In the genomic region with DNA sequence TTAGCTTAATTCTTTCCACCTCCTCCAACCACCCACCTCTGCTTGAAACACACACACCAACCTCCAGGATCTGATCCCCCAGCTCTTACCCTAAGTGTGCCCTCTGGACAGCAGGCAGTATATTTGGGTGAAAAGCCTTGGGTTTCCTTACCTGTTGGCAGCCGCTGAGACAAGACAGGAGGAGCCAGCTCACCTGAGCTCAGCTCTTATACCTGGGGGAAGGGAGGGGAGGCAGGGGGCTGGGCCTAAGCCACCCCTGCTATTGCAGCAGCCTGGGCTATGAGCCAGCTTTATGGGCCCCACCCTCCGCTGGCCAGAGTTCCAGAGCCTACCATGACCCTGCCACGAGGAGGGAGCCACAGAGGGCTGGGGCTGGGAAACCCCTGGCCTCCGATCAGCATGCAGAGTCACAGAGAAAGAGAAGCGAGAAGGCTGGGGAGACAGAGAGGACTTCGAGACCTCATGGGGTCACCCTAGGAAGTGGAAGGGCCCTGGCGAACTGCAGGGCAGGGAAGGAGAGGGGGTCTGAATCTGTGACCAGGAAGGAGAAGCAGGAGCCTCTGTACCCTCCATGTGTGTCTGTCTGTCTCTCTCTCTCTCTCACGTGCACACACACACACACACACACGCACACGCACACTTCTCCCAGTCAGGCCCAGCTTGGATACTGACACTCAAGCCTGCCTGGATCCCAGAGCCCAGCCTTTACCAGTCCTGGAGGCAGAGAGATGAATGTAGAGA, we compare ENCODE assay signal across 1 cellular context.
TF ChIP-seq lines count a peak whose summit lies in the region.

S100A14 (minus strand) TSS at position 182 of the 741 bp plus-strand sequence. CDS start 467 bp downstream, outside the sequence.

TF ChIP-seq in GM23338, 12 proteins besides CTCF, POLR2A, EP300 and RAD21 (continued from another document):
- TF ChIP-seq REST (IDR thresholded peaks at IDR 0.05; ENCODE audit: unreplicated experiment), result no peak
- TF ChIP-seq, protein P1, sequence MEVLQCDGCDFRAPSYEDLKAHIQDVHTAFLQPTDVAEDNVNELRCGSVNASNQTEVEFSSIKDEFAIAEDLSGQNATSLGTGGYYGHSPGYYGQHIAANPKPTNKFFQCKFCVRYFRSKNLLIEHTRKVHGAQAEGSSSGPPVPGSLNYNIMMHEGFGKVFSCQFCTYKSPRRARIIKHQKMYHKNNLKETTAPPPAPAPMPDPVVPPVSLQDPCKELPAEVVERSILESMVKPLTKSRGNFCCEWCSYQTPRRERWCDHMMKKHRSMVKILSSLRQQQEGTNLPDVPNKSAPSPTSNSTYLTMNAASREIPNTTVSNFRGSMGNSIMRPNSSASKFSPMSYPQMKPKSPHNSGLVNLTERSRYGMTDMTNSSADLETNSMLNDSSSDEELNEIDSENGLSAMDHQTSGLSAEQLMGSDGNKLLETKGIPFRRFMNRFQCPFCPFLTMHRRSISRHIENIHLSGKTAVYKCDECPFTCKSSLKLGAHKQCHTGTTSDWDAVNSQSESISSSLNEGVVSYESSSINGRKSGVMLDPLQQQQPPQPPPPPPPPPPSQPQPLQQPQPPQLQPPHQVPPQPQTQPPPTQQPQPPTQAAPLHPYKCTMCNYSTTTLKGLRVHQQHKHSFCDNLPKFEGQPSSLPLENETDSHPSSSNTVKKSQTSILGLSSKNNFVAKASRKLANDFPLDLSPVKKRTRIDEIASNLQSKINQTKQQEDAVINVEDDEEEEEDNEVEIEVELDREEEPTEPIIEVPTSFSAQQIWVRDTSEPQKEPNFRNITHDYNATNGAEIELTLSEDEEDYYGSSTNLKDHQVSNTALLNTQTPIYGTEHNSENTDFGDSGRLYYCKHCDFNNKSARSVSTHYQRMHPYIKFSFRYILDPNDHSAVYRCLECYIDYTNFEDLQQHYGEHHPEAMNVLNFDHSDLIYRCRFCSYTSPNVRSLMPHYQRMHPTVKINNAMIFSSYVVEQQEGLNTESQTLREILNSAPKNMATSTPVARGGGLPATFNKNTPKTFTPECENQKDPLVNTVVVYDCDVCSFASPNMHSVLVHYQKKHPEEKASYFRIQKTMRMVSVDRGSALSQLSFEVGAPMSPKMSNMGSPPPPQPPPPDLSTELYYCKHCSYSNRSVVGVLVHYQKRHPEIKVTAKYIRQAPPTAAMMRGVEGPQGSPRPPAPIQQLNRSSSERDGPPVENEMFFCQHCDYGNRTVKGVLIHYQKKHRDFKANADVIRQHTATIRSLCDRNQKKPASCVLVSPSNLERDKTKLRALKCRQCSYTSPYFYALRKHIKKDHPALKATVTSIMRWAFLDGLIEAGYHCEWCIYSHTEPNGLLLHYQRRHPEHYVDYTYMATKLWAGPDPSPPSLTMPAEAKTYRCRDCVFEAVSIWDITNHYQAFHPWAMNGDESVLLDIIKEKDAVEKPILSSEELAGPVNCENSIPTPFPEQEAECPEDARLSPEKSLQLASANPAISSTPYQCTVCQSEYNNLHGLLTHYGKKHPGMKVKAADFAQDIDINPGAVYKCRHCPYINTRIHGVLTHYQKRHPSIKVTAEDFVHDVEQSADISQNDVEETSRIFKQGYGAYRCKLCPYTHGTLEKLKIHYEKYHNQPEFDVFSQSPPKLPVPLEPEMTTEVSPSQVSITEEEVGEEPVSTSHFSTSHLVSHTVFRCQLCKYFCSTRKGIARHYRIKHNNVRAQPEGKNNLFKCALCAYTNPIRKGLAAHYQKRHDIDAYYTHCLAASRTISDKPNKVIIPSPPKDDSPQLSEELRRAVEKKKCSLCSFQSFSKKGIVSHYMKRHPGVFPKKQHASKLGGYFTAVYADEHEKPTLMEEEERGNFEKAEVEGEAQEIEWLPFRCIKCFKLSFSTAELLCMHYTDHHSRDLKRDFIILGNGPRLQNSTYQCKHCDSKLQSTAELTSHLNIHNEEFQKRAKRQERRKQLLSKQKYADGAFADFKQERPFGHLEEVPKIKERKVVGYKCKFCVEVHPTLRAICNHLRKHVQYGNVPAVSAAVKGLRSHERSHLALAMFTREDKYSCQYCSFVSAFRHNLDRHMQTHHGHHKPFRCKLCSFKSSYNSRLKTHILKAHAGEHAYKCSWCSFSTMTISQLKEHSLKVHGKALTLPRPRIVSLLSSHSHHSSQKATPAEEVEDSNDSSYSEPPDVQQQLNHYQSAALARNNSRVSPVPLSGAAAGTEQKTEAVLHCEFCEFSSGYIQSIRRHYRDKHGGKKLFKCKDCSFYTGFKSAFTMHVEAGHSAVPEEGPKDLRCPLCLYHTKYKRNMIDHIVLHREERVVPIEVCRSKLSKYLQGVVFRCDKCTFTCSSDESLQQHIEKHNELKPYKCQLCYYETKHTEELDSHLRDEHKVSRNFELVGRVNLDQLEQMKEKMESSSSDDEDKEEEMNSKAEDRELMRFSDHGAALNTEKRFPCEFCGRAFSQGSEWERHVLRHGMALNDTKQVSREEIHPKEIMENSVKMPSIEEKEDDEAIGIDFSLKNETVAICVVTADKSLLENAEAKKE (CRISPR knock-in tag; IDR thresholded peaks at IDR 0.05), result no peak
- no peak for TF ChIP-seq ZNF114 (CRISPR knock-in tag; IDR thresholded peaks at IDR 0.05)
- no peak for TF ChIP-seq JUNB (IDR thresholded peaks at IDR 0.05; ENCODE audit: unreplicated experiment)
- no peak for TF ChIP-seq NANOG (IDR thresholded peaks at IDR 0.05; ENCODE audit: borderline replicate concordance)
- no peak for TF ChIP-seq CREB1 (CRISPR knock-in tag; IDR thresholded peaks at IDR 0.05; ENCODE audit: low read depth)
- TF ChIP-seq, protein P2, sequence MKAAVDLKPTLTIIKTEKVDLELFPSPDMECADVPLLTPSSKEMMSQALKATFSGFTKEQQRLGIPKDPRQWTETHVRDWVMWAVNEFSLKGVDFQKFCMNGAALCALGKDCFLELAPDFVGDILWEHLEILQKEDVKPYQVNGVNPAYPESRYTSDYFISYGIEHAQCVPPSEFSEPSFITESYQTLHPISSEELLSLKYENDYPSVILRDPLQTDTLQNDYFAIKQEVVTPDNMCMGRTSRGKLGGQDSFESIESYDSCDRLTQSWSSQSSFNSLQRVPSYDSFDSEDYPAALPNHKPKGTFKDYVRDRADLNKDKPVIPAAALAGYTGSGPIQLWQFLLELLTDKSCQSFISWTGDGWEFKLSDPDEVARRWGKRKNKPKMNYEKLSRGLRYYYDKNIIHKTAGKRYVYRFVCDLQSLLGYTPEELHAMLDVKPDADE (IDR thresholded peaks at IDR 0.05), result no peak
- no peak for TF ChIP-seq EZH2phosphoT487 (IDR thresholded peaks at IDR 0.05; ENCODE audit: unreplicated experiment)
